Comparison of ENCODE assay signal across 1 cellular context in the genomic region with DNA sequence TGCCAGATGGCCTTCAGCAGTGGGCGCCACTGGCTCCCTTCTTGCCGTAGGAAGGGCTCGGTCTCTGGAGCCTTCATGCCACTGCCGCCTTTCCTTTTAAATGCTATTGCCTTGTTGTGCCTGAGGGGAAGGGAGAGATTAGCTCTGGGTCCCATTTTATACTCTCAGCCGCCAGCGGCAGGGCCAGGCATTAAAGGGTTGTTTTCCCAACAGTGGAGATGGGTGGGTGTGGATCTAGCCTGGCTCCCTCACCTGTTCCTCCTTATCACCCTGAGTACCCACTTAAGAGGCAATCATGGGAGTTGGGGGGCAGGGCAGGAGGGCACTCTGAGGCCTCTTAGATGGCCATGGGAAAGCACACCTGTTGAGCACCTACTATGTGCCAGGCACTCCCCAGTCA. TPM values are rescaled to one million over a fixed set of nuclear protein-coding genes. Genes with fewer than 3 reads are reported as not detected.
"Had no signal": no experiment of that assay in that cellular context is flagged by ENCODE, and none has a peak within 500 bp of the region (broad histone marks: within the 10 kb centered on the region; RNA-seq: fewer than 3 reads in every experiment).

No MANE protein-coding gene starts in this region.

RNA-seq across cellular contexts. Expression of a gene that starts 19.8 kb away (rescaled TPM):
- polyA plus RNA-seq: neural cell had no signal
